ENCODE assay signal across 9 cellular contexts in genomic region chr21:46425061-46425460, GRCh38. TPM values are rescaled to one million over a fixed set of nuclear protein-coding genes. Genes with fewer than 3 reads are reported as not detected.
DNase-seq lines count a peak whose midpoint lies in the region; ATAC-seq and TF ChIP-seq lines count a peak whose summit lies in the region.
"Had no signal": no experiment of that assay in that cellular context is flagged by ENCODE, and none has a peak within 500 bp of the region (broad histone marks: within the 10 kb centered on the region; RNA-seq: fewer than 3 reads in every experiment).

No MANE protein-coding gene starts in this region.

- H3K4me1 Mint-ChIP-seq in activated naive CD4-positive, alpha-beta T cell treated with anti-CD3 and anti-CD28 coated beads for 36 hours (ENCODE audit: low read depth), result peaks cover 17% of the 10 kb centered on the region
- H3K4me1 Mint-ChIP-seq in activated CD4-positive, alpha-beta memory T cell treated with anti-CD3 and anti-CD28 coated beads, Interleukin-2, amount 10 ng/mL, durations not matched to agents 7 days and 5 days, result peaks cover 19% of the 10 kb centered on the region
- peaks cover 7% of the 10 kb centered on the region for H3K4me1 Mint-ChIP-seq in glutamatergic neuron (ENCODE audit: low read depth, unreplicated experiment)
- H3K4me1 Mint-ChIP-seq in stimulated activated naive CD8-positive, alpha-beta T cell treated with anti-CD3 and anti-CD28 coated beads, Interleukin-15, amount 100 ng/mL, for 72 hours, result peaks cover 51% of the 10 kb centered on the region

- H3K27ac Mint-ChIP-seq in activated naive CD4-positive, alpha-beta T cell treated with anti-CD3 and anti-CD28 coated beads for 36 hours, result peak overlapping the region; percentile 84
- peak overlapping the region; percentile 94 for H3K27ac Mint-ChIP-seq in activated CD4-positive, alpha-beta memory T cell treated with anti-CD3 and anti-CD28 coated beads, Interleukin-2, amount 10 ng/mL, durations not matched to agents 7 days and 5 days
- H3K27ac Mint-ChIP-seq in glutamatergic neuron (ENCODE audit: unreplicated experiment), result peak overlapping the region; percentile 83
- H3K27ac Mint-ChIP-seq in stimulated activated naive CD8-positive, alpha-beta T cell treated with anti-CD3 and anti-CD28 coated beads, Interleukin-15, amount 100 ng/mL, for 72 hours, result peak overlapping the region; percentile 97 to 98

- no peak for TF ChIP-seq CTCF in glutamatergic neuron (IDR thresholded peaks at IDR 0.05; ENCODE audit: partially characterized antibody, unreplicated experiment)

- H3K4me3 Mint-ChIP-seq in activated naive CD4-positive, alpha-beta T cell treated with anti-CD3 and anti-CD28 coated beads for 36 hours, result peak overlapping the region; percentile 58
- H3K4me3 Mint-ChIP-seq in activated CD4-positive, alpha-beta memory T cell treated with anti-CD3 and anti-CD28 coated beads, Interleukin-2, amount 10 ng/mL, durations not matched to agents 7 days and 5 days, result no peak overlapping the region
- H3K4me3 Mint-ChIP-seq in glutamatergic neuron (ENCODE audit: unreplicated experiment), result no peak overlapping the region
- H3K4me3 Mint-ChIP-seq in stimulated activated naive CD8-positive, alpha-beta T cell treated with anti-CD3 and anti-CD28 coated beads, Interleukin-15, amount 100 ng/mL, for 72 hours, result peak overlapping the region; percentile 78 to 85

- CTCF ChIA-PET in activated naive CD4-positive, alpha-beta T cell treated with anti-CD3 and anti-CD28 coated beads for 36 hours (lab: Charles Lee), result no interaction called here
- CTCF ChIA-PET in activated CD4-positive, alpha-beta memory T cell treated with anti-CD3 and anti-CD28 coated beads, Interleukin-2, amount 10 ng/mL, durations not matched to agents 7 days and 5 days (lab: Charles Lee), result interaction anchor here (0.6 kb wide), 1 partner anchor 281 kb away, joined by 3 read pairs; no protein-coding TSS in a partner anchor

- peaks cover 7% of the 10 kb centered on the region for H3K36me3 Mint-ChIP-seq in activated naive CD4-positive, alpha-beta T cell treated with anti-CD3 and anti-CD28 coated beads for 36 hours (ENCODE audit: low read depth)
- H3K36me3 Mint-ChIP-seq in activated CD4-positive, alpha-beta memory T cell treated with anti-CD3 and anti-CD28 coated beads, Interleukin-2, amount 10 ng/mL, durations not matched to agents 7 days and 5 days (ENCODE audit: low read depth), result peaks cover 21% of the 10 kb centered on the region
- H3K36me3 Mint-ChIP-seq in glutamatergic neuron (ENCODE audit: unreplicated experiment), result peaks cover 3% of the 10 kb centered on the region

- intact Hi-C loops in activated naive CD4-positive, alpha-beta T cell treated with anti-CD3 and anti-CD28 coated beads for 36 hours (cut with micrococcal nuclease), result loop anchor here (1.0 to 2.0 kb wide), 2 partner anchors 56 to 139 kb away; partner anchors contain the start of gene YBEY

- DNase-seq in activated naive CD4-positive, alpha-beta T cell treated with anti-CD3 and anti-CD28 coated beads for 36 hours, result no peak
- DNase-seq in activated naive CD4-positive, alpha-beta T cell treated with Interleukin-2 at 50 U/mL for 16 hours, result no peak
- no peak for DNase-seq in activated CD4-positive, alpha-beta memory T cell treated with anti-CD3 and anti-CD28 coated beads, Interleukin-2, amount 10 ng/mL, durations not matched to agents 7 days and 5 days
- DNase-seq in glutamatergic neuron (peak; percentile 38), NCI-H2227 treated with DMSO at 0.1 percent for 48 hours (lab: John Stamatoyannopoulos, UW) (no peak), GM03348 (ENCODE audit: low spot score) (no peak), DMS79 treated with DMSO at 0.1 percent for 48 hours (lab: John Stamatoyannopoulos, UW) (no peak)
- DNase-seq in stimulated activated naive CD8-positive, alpha-beta T cell treated with anti-CD3 and anti-CD28 coated beads, Interleukin-15, amount 100 ng/mL, for 72 hours, result peak in 1 of 2 donors; percentile 27
- DNase-seq: occipital lobe had no signal

- peak; percentile 42 for ATAC-seq in stimulated activated naive CD8-positive, alpha-beta T cell treated with anti-CD3 and anti-CD28 coated beads, Interleukin-15, amount 100 ng/mL, for 72 hours

- H3K27me3 Mint-ChIP-seq in activated naive CD4-positive, alpha-beta T cell treated with anti-CD3 and anti-CD28 coated beads for 36 hours (ENCODE audit: low read depth), result no peaks in the 10 kb centered on the region
- H3K27me3 Mint-ChIP-seq in activated CD4-positive, alpha-beta memory T cell treated with anti-CD3 and anti-CD28 coated beads, Interleukin-2, amount 10 ng/mL, durations not matched to agents 7 days and 5 days, result no peaks in the 10 kb centered on the region
- H3K27me3 Mint-ChIP-seq in glutamatergic neuron (ENCODE audit: unreplicated experiment), result peaks cover 4% of the 10 kb centered on the region
- H3K27me3 Mint-ChIP-seq in stimulated activated naive CD8-positive, alpha-beta T cell treated with anti-CD3 and anti-CD28 coated beads, Interleukin-15, amount 100 ng/mL, for 72 hours, result no peaks in the 10 kb centered on the region

- POLR2A ChIA-PET in activated CD4-positive, alpha-beta memory T cell treated with anti-CD3 and anti-CD28 coated beads, Interleukin-2, amount 10 ng/mL, durations not matched to agents 7 days and 5 days (lab: Charles Lee), result interaction anchor here (1.7 to 2.5 kb wide), 3 partner anchors 32 to 211 kb away, joined by 4 to 10 read pairs (median 5); partner anchors contain the start of genes DIP2A and PRMT2

- no peaks in the 10 kb centered on the region for H3K9me3 Mint-ChIP-seq in activated naive CD4-positive, alpha-beta T cell treated with anti-CD3 and anti-CD28 coated beads for 36 hours
- no peaks in the 10 kb centered on the region for H3K9me3 Mint-ChIP-seq in activated CD4-positive, alpha-beta memory T cell treated with anti-CD3 and anti-CD28 coated beads, Interleukin-2, amount 10 ng/mL, durations not matched to agents 7 days and 5 days
- H3K9me3 Mint-ChIP-seq in glutamatergic neuron (ENCODE audit: unreplicated experiment), result peaks cover 7% of the 10 kb centered on the region
- no peaks in the 10 kb centered on the region for H3K9me3 Mint-ChIP-seq in stimulated activated naive CD8-positive, alpha-beta T cell treated with anti-CD3 and anti-CD28 coated beads, Interleukin-15, amount 100 ng/mL, for 72 hours

RNA-seq across cellular contexts. Expression of gene DIP2A, which starts 33.6 kb away (rescaled TPM):
- total RNA-seq in activated naive CD4-positive, alpha-beta T cell treated with anti-CD3 and anti-CD28 coated beads for 36 hours, result 10 to 100 TPM; 31.4 to 32.7 TPM
- 10 to 100 TPM; 52.9 to 53.2 TPM for total RNA-seq in activated CD4-positive, alpha-beta memory T cell treated with anti-CD3 and anti-CD28 coated beads, Interleukin-2, amount 10 ng/mL, durations not matched to agents 7 days and 5 days
- total RNA-seq in glutamatergic neuron (ENCODE audit: unreplicated experiment), result 55.4 TPM

Comparison
In these comparisons a context has a peak if more than half of its experiments do, and no peak if none do; other contexts are left out.
1. H3K4me3 Mint-ChIP-seq: peak in activated naive CD4-positive, alpha-beta T cell treated with anti-CD3 and anti-CD28 coated beads for 36 hours (single experiment) and stimulated activated naive CD8-positive, alpha-beta T cell treated with anti-CD3 and anti-CD28 coated beads, Interleukin-15, amount 100 ng/mL, for 72 hours (2 of 2); none in activated CD4-positive, alpha-beta memory T cell treated with anti-CD3 and anti-CD28 coated beads, Interleukin-2, amount 10 ng/mL, durations not matched to agents 7 days and 5 days (single experiment) and glutamatergic neuron (single experiment).
2. Peak in every context shown above with its lines, with median percentiles within 50 percentile points of each other: H3K27ac Mint-ChIP-seq.